13 cellular contexts compared by ENCODE assay signal in the genomic region with DNA sequence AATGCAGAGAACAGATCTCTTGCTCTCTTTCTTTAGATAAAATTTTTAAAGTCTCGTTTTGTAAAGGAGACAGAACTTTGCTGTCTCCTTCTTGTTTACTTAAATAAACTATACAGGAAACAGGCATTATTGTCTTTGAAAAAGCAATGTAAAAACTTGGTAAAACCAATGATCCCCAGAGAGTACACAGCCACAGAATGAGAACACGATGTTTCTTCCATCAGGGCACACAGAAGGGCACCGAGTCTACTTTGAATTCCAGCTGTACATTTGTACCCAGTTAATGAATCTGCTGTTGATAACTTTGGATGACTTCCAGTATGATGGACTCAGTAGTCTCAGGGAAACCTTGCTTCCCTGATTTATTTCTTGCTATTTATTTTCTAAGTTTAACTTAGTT. TPM values are rescaled to one million over a fixed set of nuclear protein-coding genes. Genes with fewer than 3 reads are reported as not detected.
DNase-seq lines count a peak whose midpoint lies in the region; ATAC-seq, FAIRE-seq and TF ChIP-seq lines count a peak whose summit lies in the region.
"Had no signal": no experiment of that assay in that cellular context is flagged by ENCODE, and none has a peak within 500 bp of the region (broad histone marks: within the 10 kb centered on the region; RNA-seq: fewer than 3 reads in every experiment).

No MANE protein-coding gene starts in this region.

- TF ChIP-seq CTCF in breast epithelium (IDR thresholded peaks at IDR 0.05) (no peak), right atrium auricular region (IDR thresholded peaks at IDR 0.05) (no peak), sigmoid colon (IDR thresholded peaks at IDR 0.05) (no peak), kidney (IDR thresholded peaks at IDR 0.05; ENCODE audit: borderline replicate concordance, extremely low read depth, insufficient read depth) (no peak)

- intact Hi-C loops in breast epithelium (cut with DNase I; ENCODE audit: low total_unique reads) (no loop called here), sigmoid colon (cut with DNase I) (loop anchor here (5.0 kb wide), 2 partner anchors 41 to 459 kb away; no protein-coding TSS in a partner anchor), kidney (cut with DNase I) (no loop called here)

- peak in 3 of 4 donors; percentile 19 to 88 (median 65) for TF ChIP-seq EP300 in sigmoid colon (IDR thresholded peaks at IDR 0.05)

- ATAC-seq in GM18520 (IDR thresholded peaks at IDR 0.05; ENCODE audit: unreplicated experiment), result no peak
- ATAC-seq in HG02840 (IDR thresholded peaks at IDR 0.05; ENCODE audit: low FRiP score, unreplicated experiment), result no peak

- H3K36me3 ChIP-seq in ACC112 (ENCODE audit: insufficient read depth, low read length) (no peaks in the 10 kb centered on the region), breast epithelium (no peaks in the 10 kb centered on the region), right atrium auricular region (no peaks in the 10 kb centered on the region), sigmoid colon (no peaks in the 10 kb centered on the region), kidney (ENCODE audit: control insufficient read depth in 1 of 2, insufficient read depth in 2 of 2, low read length in 2 of 2) (no peaks in the 10 kb centered on the region)
- H3K36me3 ChIP-seq: SJCRH30 had no signal

- no peak for TF ChIP-seq POLR2A in breast epithelium (IDR thresholded peaks at IDR 0.05)
- no peak for TF ChIP-seq POLR2A in sigmoid colon (IDR thresholded peaks at IDR 0.05)

- FAIRE-seq in kidney (lab: Jason Lieb, UNC), result no peak
- FAIRE-seq: D721Med had no signal

- H3K4me1 ChIP-seq in ACC112 (ENCODE audit: control insufficient read depth, insufficient read depth, low read length, unreplicated experiment) (peaks cover 98% of the 10 kb centered on the region), breast epithelium (peaks cover 3 to 4% of the 10 kb centered on the region in 2 donors), right atrium auricular region (peaks cover 0 to 61% of the 10 kb centered on the region in 2 donors), sigmoid colon (peaks cover 0 to 92% (median 80%) of the 10 kb centered on the region in 4 donors), kidney (ENCODE audit: control insufficient read depth in 1 of 2, insufficient read depth in 1 of 2, low read depth in 1 of 2, low read length in 2 of 2) (peaks cover 14% of the 10 kb centered on the region in 2 donors)

- H2AFZ ChIP-seq in ACC112 (ENCODE audit: low read length, unreplicated experiment), result peak overlapping the region; percentile 38

- no peaks in the 10 kb centered on the region for H3K9me3 ChIP-seq in breast epithelium
- no peaks in the 10 kb centered on the region for H3K9me3 ChIP-seq in right atrium auricular region
- no peaks in the 10 kb centered on the region for H3K9me3 ChIP-seq in sigmoid colon
- H3K9me3 ChIP-seq in kidney (ENCODE audit: control insufficient read depth in 1 of 2, low read length in 2 of 2), result no peaks in the 10 kb centered on the region
- H3K9me3 ChIP-seq: SJCRH30 had no signal

- H3K4me3 ChIP-seq in ACC112 (ENCODE audit: low read depth, low read length), result peak overlapping the region; percentile 58
- H3K4me3 ChIP-seq in breast epithelium, result peak overlapping the region in 1 of 3 donors; percentile 19
- H3K4me3 ChIP-seq in right atrium auricular region, result peak overlapping the region; percentile 35 to 40
- peak overlapping the region in 3 of 4 donors; percentile 13 to 19 (median 17) for H3K4me3 ChIP-seq in sigmoid colon
- H3K4me3 ChIP-seq in kidney (ENCODE audit: low read length in 2 of 2), result no peak overlapping the region

- H3K27ac ChIP-seq in ACC112 (ENCODE audit: low read depth, low read length) (peak overlapping the region; percentile 96), breast epithelium (peak overlapping the region; percentile 66 to 78), right atrium auricular region (peak overlapping the region; percentile 82 to 93), sigmoid colon (peak overlapping the region; percentile 77 to 85 (median 80)), kidney (ENCODE audit: low read depth in 2 of 2, low read length in 2 of 2) (peak overlapping the region in 1 of 2 donors; percentile 47)

- H3K79me2 ChIP-seq in ACC112 (ENCODE audit: control insufficient read depth, insufficient read depth, low read length, unreplicated experiment), result no peaks in the 10 kb centered on the region

- DNase-seq in breast epithelium (ENCODE audit: low spot score in 2 of 2) (no peak), right atrium auricular region (ENCODE audit: low spot score) (no peak), sigmoid colon (peak; percentile 59), kidney (no peak), medulla oblongata (ENCODE audit: extremely low spot score) (no peak)
- DNase-seq: activated CD8-positive, alpha-beta memory T cell treated with anti-CD3 and anti-CD28 coated beads for 24 hours; activated naive CD4-positive, alpha-beta T cell; NK-92 treated with Interleukin-12 subunit alpha and Interleukin-12 subunit beta, amount 100 ng/mL, for 24 hours; SJCRH30 had no signal

- H3K27me3 ChIP-seq in ACC112 (ENCODE audit: insufficient read depth, low read length) (no peaks in the 10 kb centered on the region), breast epithelium (no peaks in the 10 kb centered on the region), right atrium auricular region (no peaks in the 10 kb centered on the region), sigmoid colon (no peaks in the 10 kb centered on the region)
- H3K27me3 ChIP-seq: SJCRH30 had no signal

- no peak overlapping the region for H3K9ac ChIP-seq in kidney (ENCODE audit: low read length in 2 of 2)

- WGBS in sigmoid colon, 2 donors, result 47 to 53% methylated on average over 3 of the region's 3 CpGs

RNA-seq across cellular contexts. Expression of gene TMEM100, which starts 8.1 kb away (rescaled TPM):
- total RNA-seq in breast epithelium, result 10 to 100 TPM in 2 of 3 donors, 1 to 10 TPM in 1; 6.7 to 27.2 (median 20.3) TPM
- total RNA-seq in right atrium auricular region, result 10 to 100 TPM; 18.0 to 26.1 TPM
- total RNA-seq in sigmoid colon, result 10 to 100 TPM in 3 of 4 donors, 1 to 10 TPM in 1; 9.0 to 25.0 (median 15.3) TPM
- polyA plus RNA-seq in sigmoid colon, result 1 to 10 TPM; 2.5 to 7.1 (median 5.4) TPM
- 7.2 TPM for total RNA-seq in kidney
- polyA plus RNA-seq in kidney (ENCODE audit: insufficient read depth, low read depth, low replicate concordance), result 0.67 TPM

RNA-seq across cellular contexts. Expression of gene PCTP, which starts 20.0 kb away (rescaled TPM):
- 10 to 100 TPM; 19.3 to 29.4 (median 25.0) TPM for total RNA-seq in breast epithelium
- 10 to 100 TPM; 15.1 to 27.0 TPM for total RNA-seq in right atrium auricular region
- 10 to 100 TPM; 20.8 to 25.0 (median 23.9) TPM for total RNA-seq in sigmoid colon
- polyA plus RNA-seq in sigmoid colon, result 10 to 100 TPM; 28.9 to 64.7 (median 45.0) TPM
- 18.7 TPM for total RNA-seq in kidney
- polyA plus RNA-seq in kidney (ENCODE audit: insufficient read depth, low read depth, low replicate concordance), result 39.2 TPM

Comparison
In these comparisons a context has a peak if more than half of its experiments do, and no peak if none do; other contexts are left out.
1. H3K4me3 ChIP-seq: peak in ACC112 (single experiment), right atrium auricular region (2 of 2) and sigmoid colon (3 of 4); none in kidney (0 of 2).